Comparison of ENCODE assay signal across 18 cellular contexts in the genomic region with DNA sequence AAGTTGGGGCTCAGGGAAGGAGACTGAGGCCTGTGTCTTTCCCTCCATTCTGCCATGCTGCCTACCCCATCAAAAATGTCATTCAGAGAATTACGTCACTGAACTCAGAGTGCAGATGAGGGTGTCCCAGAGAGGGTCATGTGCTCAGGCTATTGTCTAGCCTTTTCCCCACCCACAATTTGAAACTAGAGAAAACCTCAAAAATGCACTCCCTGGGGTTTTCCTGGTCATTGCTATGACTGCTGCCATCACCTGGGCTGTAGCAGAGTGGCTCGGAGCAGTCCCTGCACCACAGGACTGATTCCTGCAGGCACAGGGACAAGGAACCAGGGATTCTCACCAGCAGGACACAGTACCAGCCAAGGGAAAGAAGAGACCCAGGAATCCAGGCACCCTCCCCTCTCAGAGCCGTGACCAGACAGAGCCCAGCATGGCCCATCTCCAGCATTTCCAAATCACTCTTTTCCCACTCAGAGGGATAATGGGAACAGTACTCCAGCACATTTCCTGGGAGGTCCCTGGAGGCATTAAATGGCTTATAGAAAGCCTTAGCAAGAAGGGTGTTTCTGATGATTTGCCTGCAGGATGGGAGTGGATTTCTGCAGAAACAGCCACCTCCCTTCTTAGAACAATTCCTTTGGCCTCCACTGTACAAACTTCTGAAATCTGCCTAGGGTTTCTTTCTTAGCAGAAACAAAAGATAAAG. TPM values are rescaled to one million over a fixed set of nuclear protein-coding genes. Genes with fewer than 3 reads are reported as not detected.
A peak's percentile ranks its signal among the peaks of the same experiment; 100 is the strongest.
DNase-seq lines count a peak whose midpoint lies in the region; ATAC-seq and TF ChIP-seq lines count a peak whose summit lies in the region.
"Had no signal": no experiment of that assay in that cellular context is flagged by ENCODE, and none has a peak within 500 bp of the region (broad histone marks: within the 10 kb centered on the region; RNA-seq: fewer than 3 reads in every experiment).

No MANE protein-coding gene starts in this region.

- DNase-seq in GM20000 (ENCODE audit: low spot score) (peak; percentile 41), NCI-H187 treated with DMSO at 0.1 percent for 48 hours (lab: John Stamatoyannopoulos, UW) (peak; percentile 55), chondrocyte (ENCODE audit: low spot score) (peak; percentile 38), neural progenitor cell (ENCODE audit: low spot score) (no peak), mesothelial cell of epicardium (ENCODE audit: low spot score in 2 of 2, unreplicated experiment in 2 of 2) (no peak), testis (no peak)
- DNase-seq: activated CD4-positive, alpha-beta T cell treated with anti-CD3 and anti-CD28 coated beads for 1 hour; activated naive CD8-positive, alpha-beta T cell treated with anti-CD3 and anti-CD28 coated beads, Interleukin-2, amount 50 U/mL, for 24 hours; CD4-positive, alpha-beta T cell; kidney; NCI-H2029; T-cell had no signal

- H3K36me3 Mint-ChIP-seq in chondrocyte (ENCODE audit: low read depth), result peaks cover 2% of the 10 kb centered on the region
- no peaks in the 10 kb centered on the region for H3K36me3 Mint-ChIP-seq in neural progenitor cell
- no peaks in the 10 kb centered on the region for H3K36me3 Mint-ChIP-seq in mesothelial cell of epicardium
- H3K36me3 Mint-ChIP-seq: T-cell had no signal

- ATAC-seq in HG02884 (IDR thresholded peaks at IDR 0.05; ENCODE audit: unreplicated experiment) (no peak), HG03457 (IDR thresholded peaks at IDR 0.05; ENCODE audit: unreplicated experiment) (no peak)
- ATAC-seq: activated naive CD8-positive, alpha-beta T cell treated with anti-CD3 and anti-CD28 coated beads, Interleukin-2, amount 50 U/mL, for 24 hours; K562; T-cell had no signal

- H3K4me1 Mint-ChIP-seq in chondrocyte (ENCODE audit: low read depth) (peaks cover 17% of the 10 kb centered on the region), neural progenitor cell (peaks cover 47% of the 10 kb centered on the region), mesothelial cell of epicardium (peaks cover 22% of the 10 kb centered on the region)

- H3K27ac ChIP-seq in neural progenitor cell (no peak overlapping the region), testis (no peak overlapping the region)
- H3K27ac ChIP-seq: skin epidermis, suprapubic skin had no signal

- H3F3A ChIP-seq in neural progenitor cell (ENCODE audit: low read depth), result peaks cover 4% of the 10 kb centered on the region

- H3K9ac ChIP-seq in neural progenitor cell, result no peak overlapping the region

- H2AFZ ChIP-seq in neural progenitor cell (replicated peaks), result no peak overlapping the region

- H3K9me3 Mint-ChIP-seq in chondrocyte (ENCODE audit: low read depth) (no peaks in the 10 kb centered on the region), neural progenitor cell (no peaks in the 10 kb centered on the region), mesothelial cell of epicardium (no peaks in the 10 kb centered on the region)
- H3K9me3 Mint-ChIP-seq: activated naive CD8-positive, alpha-beta T cell treated with anti-CD3 and anti-CD28 coated beads, Interleukin-2, amount 50 U/mL, for 24 hours; CD4-positive, alpha-beta T cell; T-cell had no signal

- H3K4me3 Mint-ChIP-seq in chondrocyte (ENCODE audit: unreplicated experiment) (no peak overlapping the region), neural progenitor cell (no peak overlapping the region), mesothelial cell of epicardium (no peak overlapping the region)
- H3K4me3 Mint-ChIP-seq: activated naive CD8-positive, alpha-beta T cell treated with anti-CD3 and anti-CD28 coated beads, Interleukin-2, amount 50 U/mL, for 24 hours; CD4-positive, alpha-beta T cell; T-cell had no signal

- H3K27me3 ChIP-seq in neural progenitor cell (no peaks in the 10 kb centered on the region), testis (no peaks in the 10 kb centered on the region)
- H3K27me3 ChIP-seq: suprapubic skin had no signal

- H3K27me3 Mint-ChIP-seq in chondrocyte (ENCODE audit: low read depth) (peaks cover 7% of the 10 kb centered on the region), neural progenitor cell (ENCODE audit: insufficient read depth, low read depth) (peaks cover 11% of the 10 kb centered on the region), mesothelial cell of epicardium (ENCODE audit: low read depth) (peaks cover 7% of the 10 kb centered on the region)

- no peaks in the 10 kb centered on the region for H4K20me1 ChIP-seq in neural progenitor cell (ENCODE audit: low read depth)

- no peaks in the 10 kb centered on the region for H3K79me2 ChIP-seq in neural progenitor cell (ENCODE audit: low read depth)

- H3K27ac Mint-ChIP-seq in chondrocyte (ENCODE audit: unreplicated experiment), result no peak overlapping the region
- H3K27ac Mint-ChIP-seq in neural progenitor cell, result peak overlapping the region; percentile 88
- no peak overlapping the region for H3K27ac Mint-ChIP-seq in mesothelial cell of epicardium
- H3K27ac Mint-ChIP-seq: activated naive CD8-positive, alpha-beta T cell treated with anti-CD3 and anti-CD28 coated beads, Interleukin-2, amount 50 U/mL, for 24 hours; CD4-positive, alpha-beta T cell; T-cell had no signal

- 78 to 86% methylated on average over 3 of the region's 3 CpGs for WGBS in testis, 2 donors

- intact Hi-C loops in testis (cut with DNase I; ENCODE audit: low total_unique reads), result no loop called here

- H3K4me2 ChIP-seq in neural progenitor cell, result no peak overlapping the region

- H3K4me1 ChIP-seq in neural progenitor cell (peaks cover 11% of the 10 kb centered on the region), testis (no peaks in the 10 kb centered on the region)

- H3K36me3 ChIP-seq in neural progenitor cell (no peaks in the 10 kb centered on the region), testis (ENCODE audit: low read depth, missing control alignments) (no peaks in the 10 kb centered on the region)
- H3K36me3 ChIP-seq: suprapubic skin had no signal

- TF ChIP-seq CTCF in GM20000 (IDR thresholded peaks at IDR 0.05; ENCODE audit: extremely low read depth, missing control alignments), result no peak
- TF ChIP-seq CTCF in chondrocyte (IDR thresholded peaks at IDR 0.05), result no peak
- TF ChIP-seq CTCF in neural progenitor cell (IDR thresholded peaks at IDR 0.05), result no peak
- TF ChIP-seq CTCF in mesothelial cell of epicardium (IDR thresholded peaks at IDR 0.05; ENCODE audit: unreplicated experiment), result no peak
- no peak for TF ChIP-seq CTCF in testis (IDR thresholded peaks at IDR 0.05)

- H3K9me3 ChIP-seq in neural progenitor cell (ENCODE audit: low read depth) (no peaks in the 10 kb centered on the region), testis (no peaks in the 10 kb centered on the region)
- H3K9me3 ChIP-seq: suprapubic skin had no signal

- no peak overlapping the region for H3K4me3 ChIP-seq in neural progenitor cell
- no peak overlapping the region for H3K4me3 ChIP-seq in testis
- H3K4me3 ChIP-seq: K562, skin epidermis, suprapubic skin had no signal

- no peak for TF ChIP-seq POLR2A in testis (IDR thresholded peaks at IDR 0.05)

RNA-seq across cellular contexts. Expression of gene VWF, which starts 45.9 kb away (rescaled TPM):
- 0.05 to 0.08 TPM (median 0.07 TPM) in 3 replicates for total RNA-seq in chondrocyte
- total RNA-seq in neural progenitor cell (ENCODE audit: low replicate concordance), result 8.0 and 11.3 TPM in 2 replicates
- 0.24 to 0.31 TPM (median 0.29 TPM) in 3 replicates for total RNA-seq in mesothelial cell of epicardium
- 10 to 100 TPM; 83.7 to 86.2 TPM for total RNA-seq in testis
- 68.3 TPM for polyA plus RNA-seq in testis (ENCODE audit: insufficient read depth, low read depth, low replicate concordance)
- polyA plus RNA-seq: K562, neural cell had no signal

Comparison
In these comparisons a context has a peak if more than half of its experiments do, and no peak if none do; other contexts are left out.
1. DNase-seq: peak in GM20000 (single experiment), NCI-H187 treated with DMSO at 0.1 percent for 48 hours (single experiment) and chondrocyte (single experiment); none in neural progenitor cell (single experiment), mesothelial cell of epicardium (0 of 2) and testis (single experiment).